10 cellular contexts compared by ENCODE assay signal in the genomic region with DNA sequence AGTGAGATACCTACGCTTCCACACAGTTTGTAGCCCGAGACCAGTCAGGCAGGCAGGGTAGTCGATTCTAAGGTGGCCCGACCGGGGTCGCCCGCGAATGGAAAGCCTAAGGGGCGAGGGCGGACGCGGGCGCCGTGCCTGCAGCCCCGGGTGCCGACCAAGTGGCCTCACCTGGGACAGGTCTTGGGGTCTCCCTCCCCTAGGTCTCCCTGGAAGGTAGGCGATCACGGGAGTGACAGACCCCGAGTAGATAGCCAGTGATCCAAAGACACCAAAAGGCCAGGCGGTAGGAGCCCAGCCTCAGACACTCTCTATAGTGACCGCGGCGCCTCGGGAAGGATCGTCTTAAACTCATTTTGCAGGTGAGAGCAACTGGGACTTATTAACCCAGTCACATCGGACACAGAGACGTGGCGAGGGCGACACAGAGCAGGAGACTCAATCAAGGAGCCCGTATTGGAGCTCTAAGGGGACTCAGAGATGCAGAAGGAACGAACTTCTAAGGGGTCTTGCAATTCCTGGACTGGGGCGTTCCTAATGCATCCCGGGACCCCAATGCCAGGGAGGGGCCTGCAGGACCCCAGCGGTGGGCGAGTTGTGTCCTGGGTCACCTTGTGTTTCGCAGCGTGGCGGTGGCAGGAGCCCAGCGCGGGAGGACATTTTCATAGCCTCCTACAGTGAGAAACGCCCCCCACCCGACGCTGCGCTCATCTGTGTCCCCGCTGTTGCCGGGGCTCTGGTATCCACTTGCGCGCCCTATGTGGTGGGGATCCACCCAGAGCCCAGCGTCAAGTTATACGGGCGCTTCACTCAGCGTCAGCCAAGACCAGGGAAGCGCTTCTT. TPM values are rescaled to one million over a fixed set of nuclear protein-coding genes. Genes with fewer than 3 reads are reported as not detected.
DNase-seq lines count a peak whose midpoint lies in the region; ATAC-seq and TF ChIP-seq lines count a peak whose summit lies in the region.
"Had no signal": no experiment of that assay in that cellular context is flagged by ENCODE, and none has a peak within 500 bp of the region (broad histone marks: within the 10 kb centered on the region; RNA-seq: fewer than 3 reads in every experiment).

No MANE protein-coding gene starts in this region.

- H3K27ac ChIP-seq in sigmoid colon (no peak overlapping the region), prostate gland (no peak overlapping the region)

- H3K4me3 Mint-ChIP-seq in activated T-helper 1 cell treated with anti-CD3 and anti-CD28 coated beads, Interleukin-12 subunit alpha, Interleukin-12 subunit beta, Interleukin-2, Interleukin-4 antibody, amounts not matched to agents 30 ng/mL and 10 ng/mL and 1 ng/mL, durations not matched to agents 14 hours and 24 hours and 36 hours, result peak overlapping the region; percentile 19

- TF ChIP-seq POLR2A in sigmoid colon (IDR thresholded peaks at IDR 0.05), result no peak
- no peak for TF ChIP-seq POLR2A in prostate gland (IDR thresholded peaks at IDR 0.05)

- in situ Hi-C loops in GM13976 (cut with MboI; ENCODE audit: low sequenced_read_pairs, unreplicated experiment), result no loop called here

- ATAC-seq in left colon, result peak; percentile 47

- TF ChIP-seq CTCF in AG09309 (IDR thresholded peaks at IDR 0.05; ENCODE audit: control insufficient read depth, insufficient read depth, low read depth, low read length, missing control alignments) (peak; percentile 45), GM13976 (IDR thresholded peaks at IDR 0.05; ENCODE audit: borderline replicate concordance, control extremely low read depth, extremely low read depth, insufficient read depth, missing control alignments) (no peak), sigmoid colon (IDR thresholded peaks at IDR 0.05) (no peak), prostate gland (IDR thresholded peaks at IDR 0.05) (no peak)

- H3K36me3 ChIP-seq in sigmoid colon, result no peaks in the 10 kb centered on the region
- H3K36me3 ChIP-seq in prostate gland, result no peaks in the 10 kb centered on the region

- peaks cover 1% of the 10 kb centered on the region for H3K36me3 Mint-ChIP-seq in activated T-helper 1 cell treated with anti-CD3 and anti-CD28 coated beads, Interleukin-12 subunit alpha, Interleukin-12 subunit beta, Interleukin-2, Interleukin-4 antibody, amounts not matched to agents 30 ng/mL and 10 ng/mL and 1 ng/mL, durations not matched to agents 14 hours and 24 hours and 36 hours (ENCODE audit: low read depth)

- H3K9me3 Mint-ChIP-seq in activated T-helper 1 cell treated with anti-CD3 and anti-CD28 coated beads, Interleukin-12 subunit alpha, Interleukin-12 subunit beta, Interleukin-2, Interleukin-4 antibody, amounts not matched to agents 30 ng/mL and 10 ng/mL and 1 ng/mL, durations not matched to agents 14 hours and 24 hours and 36 hours, result no peaks in the 10 kb centered on the region

- no peak overlapping the region for H3K27ac Mint-ChIP-seq in activated T-helper 1 cell treated with anti-CD3 and anti-CD28 coated beads, Interleukin-12 subunit alpha, Interleukin-12 subunit beta, Interleukin-2, Interleukin-4 antibody, amounts not matched to agents 30 ng/mL and 10 ng/mL and 1 ng/mL, durations not matched to agents 14 hours and 24 hours and 36 hours

- H3K4me3 ChIP-seq in AG09309 (ENCODE audit: control insufficient read depth, low read depth, low read length) (no peak overlapping the region), sigmoid colon (no peak overlapping the region), prostate gland (no peak overlapping the region)

- H3K27me3 ChIP-seq in sigmoid colon, result peaks cover 46 to 95% (median 69%) of the 10 kb centered on the region in 3 donors
- peaks cover 43% of the 10 kb centered on the region for H3K27me3 ChIP-seq in prostate gland (replicated peaks; ENCODE audit: insufficient read depth)

- H3K27me3 Mint-ChIP-seq in activated T-helper 1 cell treated with anti-CD3 and anti-CD28 coated beads, Interleukin-12 subunit alpha, Interleukin-12 subunit beta, Interleukin-2, Interleukin-4 antibody, amounts not matched to agents 30 ng/mL and 10 ng/mL and 1 ng/mL, durations not matched to agents 14 hours and 24 hours and 36 hours (ENCODE audit: insufficient read depth), result peaks cover 70% of the 10 kb centered on the region

- H3K4me1 ChIP-seq in sigmoid colon (peaks cover 0 to 33% (median 22%) of the 10 kb centered on the region in 4 donors), prostate gland (replicated peaks) (peaks cover 11% of the 10 kb centered on the region)

- DNase-seq in AG09309 (ENCODE audit: low read depth) (no peak), GM13976 (ENCODE audit: low spot score) (peak; percentile 52), left colon (peak in 1 of 2 donors; percentile 48), A172 (ENCODE audit: low spot score) (no peak), sigmoid colon (no peak), midbrain (lab: John Stamatoyannopoulos, UW) (no peak), prostate gland (ENCODE audit: low spot score) (no peak)
- DNase-seq in activated T-helper 1 cell treated with anti-CD3 and anti-CD28 coated beads, Interleukin-12 subunit alpha, Interleukin-12 subunit beta, Interleukin-2, Interleukin-4 antibody, amounts not matched to agents 30 ng/mL and 10 ng/mL and 1 ng/mL, durations not matched to agents 14 hours and 24 hours and 36 hours (ENCODE audit: low spot score), result peak; percentile 12
- DNase-seq: T1000 had no signal

- TF ChIP-seq EP300 in sigmoid colon (IDR thresholded peaks at IDR 0.05), result no peak

- H3K9me3 ChIP-seq in sigmoid colon (no peaks in the 10 kb centered on the region), prostate gland (no peaks in the 10 kb centered on the region)

- intact Hi-C loops in activated T-helper 1 cell treated with anti-CD3 and anti-CD28 coated beads, Interleukin-12 subunit alpha, Interleukin-12 subunit beta, Interleukin-2, Interleukin-4 antibody, amounts not matched to agents 30 ng/mL and 10 ng/mL and 1 ng/mL, durations not matched to agents 14 hours and 24 hours and 36 hours (cut with micrococcal nuclease), result loop anchor here (1.0 to 5.0 kb wide), 3 partner anchors 95 to 612 kb away; no protein-coding TSS in a partner anchor
- intact Hi-C loops in left colon (cut with DNase I, micrococcal nuclease) (no loop called here), sigmoid colon (cut with DNase I) (loop anchor here (5.0 kb wide), 1 partner anchor 93 kb away; no protein-coding TSS in a partner anchor), prostate gland (cut with DNase I) (no loop called here)

- H3K4me1 Mint-ChIP-seq in activated T-helper 1 cell treated with anti-CD3 and anti-CD28 coated beads, Interleukin-12 subunit alpha, Interleukin-12 subunit beta, Interleukin-2, Interleukin-4 antibody, amounts not matched to agents 30 ng/mL and 10 ng/mL and 1 ng/mL, durations not matched to agents 14 hours and 24 hours and 36 hours (ENCODE audit: low read depth), result peaks cover 9% of the 10 kb centered on the region

- WGBS in sigmoid colon, 2 donors, result 9 to 16% methylated on average over 53 of the region's 53 CpGs
- WGBS in prostate gland, result 4% methylated on average over 53 of the region's 53 CpGs

RNA-seq across cellular contexts. Expression of a gene that starts 2.1 kb away (rescaled TPM):
- not detected in 2 replicates for total RNA-seq in activated T-helper 1 cell treated with anti-CD3 and anti-CD28 coated beads, Interleukin-12 subunit alpha, Interleukin-12 subunit beta, Interleukin-2, Interleukin-4 antibody, amounts not matched to agents 30 ng/mL and 10 ng/mL and 1 ng/mL, durations not matched to agents 14 hours and 24 hours and 36 hours
- total RNA-seq in left colon (not detected), sigmoid colon (not detected), prostate gland (not detected)
- total RNA-seq in A172 (2014; rRNA removed; shearing (Covaris generic)), result 0.10 TPM in 1 of 2 replicates, not detected in the other
- under 1 TPM in 1 of 3 donors, not detected in 2; 0.03 TPM for polyA plus RNA-seq in sigmoid colon
- total RNA-seq: omental fat pad had no signal

RNA-seq across cellular contexts. Expression of a gene that starts 26.1 kb away (rescaled TPM):
- total RNA-seq in activated T-helper 1 cell treated with anti-CD3 and anti-CD28 coated beads, Interleukin-12 subunit alpha, Interleukin-12 subunit beta, Interleukin-2, Interleukin-4 antibody, amounts not matched to agents 30 ng/mL and 10 ng/mL and 1 ng/mL, durations not matched to agents 14 hours and 24 hours and 36 hours, result 11.7 and 12.7 TPM in 2 replicates
- total RNA-seq in left colon (10 to 100 TPM; 37.8 to 43.6 TPM), sigmoid colon (10 to 100 TPM; 27.1 to 41.0 (median 30.5) TPM), prostate gland (100 to 1,000 TPM; 111 to 170 TPM)
- 0.10 and 0.57 TPM in 2 replicates for total RNA-seq in A172 (2014; rRNA removed; shearing (Covaris generic))
- 10 to 100 TPM; 20.1 to 24.7 (median 21.0) TPM for polyA plus RNA-seq in sigmoid colon

Comparison
In these comparisons a context has a peak if more than half of its experiments do, and no peak if none do; other contexts are left out.
1. DNase-seq: peak in GM13976 (single experiment) and activated T-helper 1 cell treated with anti-CD3 and anti-CD28 coated beads, Interleukin-12 subunit alpha, Interleukin-12 subunit beta, Interleukin-2, Interleukin-4 antibody, amounts not matched to agents 30 ng/mL and 10 ng/mL and 1 ng/mL, durations not matched to agents 14 hours and 24 hours and 36 hours (single experiment); none in AG09309 (single experiment), A172 (single experiment), sigmoid colon (single experiment), midbrain (single experiment) and prostate gland (single experiment).
2. intact Hi-C loops: an anchor here in activated T-helper 1 cell treated with anti-CD3 and anti-CD28 coated beads, Interleukin-12 subunit alpha, Interleukin-12 subunit beta, Interleukin-2, Interleukin-4 antibody, amounts not matched to agents 30 ng/mL and 10 ng/mL and 1 ng/mL, durations not matched to agents 14 hours and 24 hours and 36 hours (1.0 to 5.0 kb wide) and sigmoid colon (5.0 kb wide); none called in left colon and prostate gland.